Comparison of ENCODE assay signal across 9 cellular contexts in genomic region chr6:41939848-41940758, GRCh38. TPM values are rescaled to one million over a fixed set of nuclear protein-coding genes. Genes with fewer than 3 reads are reported as not detected.
DNase-seq lines count a peak whose midpoint lies in the region; ATAC-seq, FAIRE-seq and TF ChIP-seq lines count a peak whose summit lies in the region.
"Had no signal": no experiment of that assay in that cellular context is flagged by ENCODE, and none has a peak within 500 bp of the region (broad histone marks: within the 10 kb centered on the region; RNA-seq: fewer than 3 reads in every experiment).

No MANE protein-coding gene starts in this region.

- no peak for TF ChIP-seq EP300 in HepG2 (IDR thresholded peaks at IDR 0.05; ENCODE audit: low read depth in 2 of 2, low read length in 2 of 2)
- TF ChIP-seq EP300 in HepG2 (CRISPR knock-in tag; IDR thresholded peaks at IDR 0.05; ENCODE audit: borderline replicate concordance) = no peak

- ATAC-seq in PC-3 (no peak), HepG2 (no peak), GM21526 (IDR thresholded peaks at IDR 0.05; ENCODE audit: low FRiP score, unreplicated experiment) (no peak)
- ATAC-seq in stimulated activated naive CD8-positive, alpha-beta T cell treated with anti-CD3 and anti-CD28 coated beads, Interleukin-15, amount 100 ng/mL, for 72 hours = peak; percentile 19

- H3K27ac Mint-ChIP-seq in stimulated activated naive CD8-positive, alpha-beta T cell treated with anti-CD3 and anti-CD28 coated beads, Interleukin-15, amount 100 ng/mL, for 72 hours = peak overlapping the region; percentile 93 to 98

- H3K27ac ChIP-seq in PC-3 (ENCODE audit: low read length) (no peak overlapping the region), brain microvascular endothelial cell (no peak overlapping the region), HepG2 (ENCODE audit: extremely low read length, insufficient read depth, low read length) (no peak overlapping the region)

- no peaks in the 10 kb centered on the region for H3K27me3 Mint-ChIP-seq in stimulated activated naive CD8-positive, alpha-beta T cell treated with anti-CD3 and anti-CD28 coated beads, Interleukin-15, amount 100 ng/mL, for 72 hours

- in situ Hi-C loops in brain microvascular endothelial cell (cut with HindIII; ENCODE audit: low pct_ligation_motif_present, low sequenced_read_pairs) (no loop called here), HepG2 (cut with HindIII; ENCODE audit: extremely low pct_ligation_motif_present, low pct_unique_long_range_greater_than_20kb) (loop anchor here (5.0 kb wide), 1 partner anchor 102 kb away; no protein-coding TSS in a partner anchor)

- H3K27me3 ChIP-seq in PC-3 (ENCODE audit: low read length) (no peaks in the 10 kb centered on the region), brain microvascular endothelial cell (replicated peaks) (no peaks in the 10 kb centered on the region), HepG2 (ENCODE audit: control insufficient read depth in 1 of 2, insufficient read depth in 2 of 2, low read length in 2 of 2) (no peaks in the 10 kb centered on the region)

- H3K9me3 Mint-ChIP-seq in stimulated activated naive CD8-positive, alpha-beta T cell treated with anti-CD3 and anti-CD28 coated beads, Interleukin-15, amount 100 ng/mL, for 72 hours = no peaks in the 10 kb centered on the region

- TF ChIP-seq CTCF in PC-3 (conservative IDR thresholded peaks at IDR 0.05; ENCODE audit: low read depth, low read length) (no peak), brain microvascular endothelial cell (IDR thresholded peaks at IDR 0.05; ENCODE audit: low read depth, low read length, missing control alignments) (no peak), HepG2 (CRISPR knock-in tag; IDR thresholded peaks at IDR 0.05) (no peak)

- H3K9me2 ChIP-seq in PC-3 (replicated peaks; ENCODE audit: low read length) = no peaks in the 10 kb centered on the region

- peaks cover 35% of the 10 kb centered on the region for H3K79me2 ChIP-seq in PC-3 (ENCODE audit: low read length)
- H3K79me2 ChIP-seq in HepG2 (ENCODE audit: insufficient read depth, low read length) = no peaks in the 10 kb centered on the region

- 84% methylated on average over 27 of the region's 27 CpGs for WGBS in HepG2 (ENCODE audit: low lambda C conversion rate)

- no peak for DNase-seq in GM12892 (ENCODE audit: insufficient read length)
- peak; percentile 36 for DNase-seq in PC-3
- no peak for DNase-seq in brain microvascular endothelial cell
- no peak for DNase-seq in HepG2 (ENCODE audit: low spot score)
- DNase-seq in stimulated activated naive CD8-positive, alpha-beta T cell treated with anti-CD3 and anti-CD28 coated beads, Interleukin-15, amount 100 ng/mL, for 72 hours = peak; percentile 43 to 69
- no peak for DNase-seq in GDM1 (lab: John Stamatoyannopoulos, UW)
- no peak for DNase-seq in NCI-H446 (lab: John Stamatoyannopoulos, UW)

- H3K4me2 ChIP-seq in PC-3 (ENCODE audit: low read length) = peak overlapping the region; percentile 92
- H3K4me2 ChIP-seq in HepG2 (ENCODE audit: low read depth, low read length) = peak overlapping the region; percentile 98

- H3K4me1 ChIP-seq in PC-3 (ENCODE audit: insufficient read depth, low read length) (peaks cover 33% of the 10 kb centered on the region), HepG2 (ENCODE audit: insufficient read depth, low read length) (peaks cover 39% of the 10 kb centered on the region)

- no peaks in the 10 kb centered on the region for H3K9me3 ChIP-seq in PC-3 (ENCODE audit: low read length)
- no peaks in the 10 kb centered on the region for H3K9me3 ChIP-seq in HepG2 (ENCODE audit: low read length)

- TF ChIP-seq POLR2A in GM12892 (IDR thresholded peaks at IDR 0.05; ENCODE audit: low read depth, low read length) (no peak), HepG2 (IDR thresholded peaks at IDR 0.05; ENCODE audit: insufficient read depth in 1 of 2, low read depth in 2 of 2, low read length in 2 of 2) (no peak)

- H3K9ac ChIP-seq in PC-3 (ENCODE audit: low read length) = peak overlapping the region; percentile 64
- 0 out of 2 replicates have a peak overlapping the region, but pooled peaks have one; percentile 48 for H3K9ac ChIP-seq in HepG2 (ENCODE audit: insufficient read depth, low read depth, low read length)

- peaks cover 73% of the 10 kb centered on the region for H3K4me1 Mint-ChIP-seq in stimulated activated naive CD8-positive, alpha-beta T cell treated with anti-CD3 and anti-CD28 coated beads, Interleukin-15, amount 100 ng/mL, for 72 hours

- H4K20me1 ChIP-seq in PC-3 (ENCODE audit: low read length) (0 out of 2 replicates have a peak, but pooled peaks cover 3% of the 10 kb centered on the region), HepG2 (ENCODE audit: insufficient read depth, low read length) (peaks cover 7% of the 10 kb centered on the region; the same call in 1 of the 2 replicates)

- TF ChIP-seq RAD21 in HepG2 (CRISPR knock-in tag; IDR thresholded peaks at IDR 0.05) = no peak

- H3K4me3 Mint-ChIP-seq in stimulated activated naive CD8-positive, alpha-beta T cell treated with anti-CD3 and anti-CD28 coated beads, Interleukin-15, amount 100 ng/mL, for 72 hours = peak overlapping the region; percentile 99 to 100

- BruUV-seq in PC-3 (replicated peaks; lab: Mats Ljungman, UMichigan) (no TSS peak), HepG2 (replicated peaks; lab: Mats Ljungman, UMichigan) (no TSS peak)

- H3F3A ChIP-seq in PC-3 (ENCODE audit: low read length, unreplicated experiment) = no peaks in the 10 kb centered on the region

- CTCF ChIA-PET in PC-3 (lab: Charles Lee) (no interaction called here), HepG2 (lab: Yijun Ruan, JAX; ENCODE audit: low intra/inter-chr PET ratio, low total read pairs) (interaction anchor here (1.6 kb wide), 1 partner anchor 104 kb away, joined by 5 read pairs; no protein-coding TSS in a partner anchor)

- peaks cover 10% of the 10 kb centered on the region; the same call in 1 of the 2 replicates for H3K36me3 ChIP-seq in PC-3 (ENCODE audit: low read depth, low read length)
- H3K36me3 ChIP-seq in brain microvascular endothelial cell (replicated peaks) = peaks cover 21% of the 10 kb centered on the region
- peaks cover 0 to 3% of the 10 kb centered on the region in 2 experiments; a peak in 1 of 5 replicates for H3K36me3 ChIP-seq in HepG2 (replicated peaks in 1 of 2; ENCODE audit: control insufficient read depth in 1 of 2, insufficient read depth in 2 of 2, low read length in 2 of 2)

- intact Hi-C loops in PC-3 (cut with micrococcal nuclease) (loop anchor here (5.0 kb wide), 1 partner anchor 153 kb away; the partner anchor contains the start of gene TOMM6), HepG2 (cut with micrococcal nuclease; ENCODE audit: unreplicated experiment) (loop anchor here (2.0 to 5.0 kb wide), 2 partner anchors 27 to 158 kb away; partner anchors contain the start of gene PRICKLE4)

- peak overlapping the region; percentile 87 for H3K4me3 ChIP-seq in PC-3 (ENCODE audit: low read length)
- H3K4me3 ChIP-seq in brain microvascular endothelial cell (ENCODE audit: low read depth, low read length) = peak overlapping the region; percentile 75
- peak overlapping the region; percentile 74 to 91 (median 75); a peak in 5 of 6 replicates for H3K4me3 ChIP-seq in HepG2 (replicated peaks in 1 of 3; ENCODE audit: insufficient read depth in 1 of 3, low read depth in 2 of 3, low read length in 3 of 3)

- H2AFZ ChIP-seq in PC-3 (ENCODE audit: low read length) (peak overlapping the region; percentile 84), HepG2 (ENCODE audit: low read length) (no peak overlapping the region)

- FAIRE-seq in GM12892 (lab: Jason Lieb, UNC) (peak; percentile 74), HepG2 (lab: Jason Lieb, UNC) (no peak)
- FAIRE-seq: TTC549 had no signal

- POLR2A ChIA-PET in PC-3 (lab: Charles Lee; ENCODE audit: unreplicated experiment) (no interaction called here), HepG2 (lab: Yijun Ruan, JAX) (interaction anchor here (1.4 kb wide), 1 partner anchor 19 kb away, joined by 5 read pairs; the partner anchor contains the start of genes BYSL and MED20)

RNA-seq across cellular contexts. Expression of gene CCND3, which starts 1.5 kb away (rescaled TPM):
- 26.8 TPM for polyA plus RNA-seq in GM12892 (2012; ENCODE audit: missing spikeins)
- total RNA-seq in PC-3 (2014; rRNA removed) (44.7 and 49.9 TPM in 2 replicates), HepG2 (2016; rRNA removed; fragmentation: Illumina TruSeq; extraction: Trizol) (6.9 and 7.2 TPM in 2 replicates)
- total RNA-seq in HepG2 (2016; cell fraction: cytosol; rRNA removed; fragmentation: Illumina TruSeq; extraction: Trizol; ENCODE audit: low read depth) = 5.4 and 6.8 TPM in 2 replicates
- total RNA-seq in HepG2 (2016; cell fraction: insoluble cytoplasmic fraction; rRNA removed; fragmentation: Illumina TruSeq; extraction: Trizol) = 5.6 and 7.6 TPM in 2 replicates
- 10.7 and 11.7 TPM in 2 replicates for total RNA-seq in HepG2 (2016; cell fraction: membrane; rRNA removed; fragmentation: Illumina TruSeq; extraction: Trizol)
- total RNA-seq in HepG2 (2016; cell fraction: nucleus; rRNA removed; fragmentation: Illumina TruSeq; extraction: Trizol) = 5.0 and 7.6 TPM in 2 replicates
- polyA plus RNA-seq in HepG2 (2011; rRNA removed) = 4.3 and 4.4 TPM in 2 replicates
- 5.0 and 6.3 TPM in 2 replicates for polyA plus RNA-seq in HepG2 (2011; cell fraction: cytosol; rRNA removed)
- polyA plus RNA-seq in HepG2 (2011; cell fraction: nucleus; rRNA removed) = 6.2 and 6.3 TPM in 2 replicates
- polyA plus RNA-seq in HepG2 (2012) = 2.0 and 3.5 TPM in 2 replicates
- polyA plus RNA-seq in HepG2 (2016; cell fraction: cytosol; fragmentation: Illumina TruSeq; extraction: Trizol; ENCODE audit: low read depth) = 7.8 and 8.6 TPM in 2 replicates
- 7.6 and 10.9 TPM in 2 replicates for polyA plus RNA-seq in HepG2 (2016; cell fraction: insoluble cytoplasmic fraction; fragmentation: Illumina TruSeq; extraction: Trizol; ENCODE audit: low read depth)
- polyA plus RNA-seq in HepG2 (2016; cell fraction: membrane; fragmentation: Illumina TruSeq; extraction: Trizol; ENCODE audit: low read depth) = 12.5 and 13.8 TPM in 2 replicates
- polyA plus RNA-seq in HepG2 (2016; cell fraction: nucleus; fragmentation: Illumina TruSeq; extraction: Trizol; ENCODE audit: insufficient read depth, low read depth) = 8.1 and 9.8 TPM in 2 replicates
- polyA minus RNA-seq in HepG2 (2011; rRNA and poly(A)+ RNA removed; ENCODE audit: low replicate concordance) = 8.0 and 57.0 TPM in 2 replicates
- 4.1 and 4.9 TPM in 2 replicates for polyA minus RNA-seq in HepG2 (2011; cell fraction: cytosol; rRNA and poly(A)+ RNA removed)
- polyA minus RNA-seq in HepG2 (2011; cell fraction: nucleus; rRNA and poly(A)+ RNA removed) = 5.1 and 6.7 TPM in 2 replicates

RNA-seq across cellular contexts. Expression of gene BYSL, which starts 18.8 kb away (rescaled TPM):
- polyA plus RNA-seq in GM12892 (2012; ENCODE audit: missing spikeins) = 15.2 TPM
- 46.5 and 84.1 TPM in 2 replicates for total RNA-seq in PC-3 (2014; rRNA removed)
- 27.9 and 37.3 TPM in 2 replicates for total RNA-seq in HepG2 (2016; rRNA removed; fragmentation: Illumina TruSeq; extraction: Trizol)
- 9.2 and 10.9 TPM in 2 replicates for total RNA-seq in HepG2 (2016; cell fraction: cytosol; rRNA removed; fragmentation: Illumina TruSeq; extraction: Trizol; ENCODE audit: low read depth)
- total RNA-seq in HepG2 (2016; cell fraction: insoluble cytoplasmic fraction; rRNA removed; fragmentation: Illumina TruSeq; extraction: Trizol) = 31.5 and 38.1 TPM in 2 replicates
- 20.7 and 21.2 TPM in 2 replicates for total RNA-seq in HepG2 (2016; cell fraction: membrane; rRNA removed; fragmentation: Illumina TruSeq; extraction: Trizol)
- total RNA-seq in HepG2 (2016; cell fraction: nucleus; rRNA removed; fragmentation: Illumina TruSeq; extraction: Trizol) = 28.5 and 31.3 TPM in 2 replicates
- polyA plus RNA-seq in HepG2 (2011; rRNA removed) = 28.6 and 37.8 TPM in 2 replicates
- polyA plus RNA-seq in HepG2 (2011; cell fraction: cytosol; rRNA removed) = 24.4 and 28.7 TPM in 2 replicates
- polyA plus RNA-seq in HepG2 (2011; cell fraction: nucleus; rRNA removed) = 39.5 and 39.6 TPM in 2 replicates
- polyA plus RNA-seq in HepG2 (2012) = 24.1 and 34.6 TPM in 2 replicates
- polyA plus RNA-seq in HepG2 (2016; cell fraction: cytosol; fragmentation: Illumina TruSeq; extraction: Trizol; ENCODE audit: low read depth) = 9.5 and 10.5 TPM in 2 replicates
- 43.8 and 51.7 TPM in 2 replicates for polyA plus RNA-seq in HepG2 (2016; cell fraction: insoluble cytoplasmic fraction; fragmentation: Illumina TruSeq; extraction: Trizol; ENCODE audit: low read depth)
- 12.7 and 15.1 TPM in 2 replicates for polyA plus RNA-seq in HepG2 (2016; cell fraction: membrane; fragmentation: Illumina TruSeq; extraction: Trizol; ENCODE audit: low read depth)
- 49.1 and 56.8 TPM in 2 replicates for polyA plus RNA-seq in HepG2 (2016; cell fraction: nucleus; fragmentation: Illumina TruSeq; extraction: Trizol; ENCODE audit: insufficient read depth, low read depth)
- polyA minus RNA-seq in HepG2 (2011; rRNA and poly(A)+ RNA removed; ENCODE audit: low replicate concordance) = 40.9 and 54.5 TPM in 2 replicates
- polyA minus RNA-seq in HepG2 (2011; cell fraction: cytosol; rRNA and poly(A)+ RNA removed) = 22.2 and 22.5 TPM in 2 replicates
- 41.7 and 47.5 TPM in 2 replicates for polyA minus RNA-seq in HepG2 (2011; cell fraction: nucleus; rRNA and poly(A)+ RNA removed)

RNA-seq across cellular contexts. Expression of gene MED20, which starts 19.2 kb away (rescaled TPM):
- 8.8 TPM for polyA plus RNA-seq in GM12892 (2012; ENCODE audit: missing spikeins)
- total RNA-seq in PC-3 (2014; rRNA removed) (27.5 and 28.5 TPM in 2 replicates), HepG2 (2016; rRNA removed; fragmentation: Illumina TruSeq; extraction: Trizol) (41.1 and 56.3 TPM in 2 replicates)
- total RNA-seq in HepG2 (2016; cell fraction: cytosol; rRNA removed; fragmentation: Illumina TruSeq; extraction: Trizol; ENCODE audit: low read depth) = 4.6 and 5.0 TPM in 2 replicates
- total RNA-seq in HepG2 (2016; cell fraction: insoluble cytoplasmic fraction; rRNA removed; fragmentation: Illumina TruSeq; extraction: Trizol) = 40.0 and 57.6 TPM in 2 replicates
- total RNA-seq in HepG2 (2016; cell fraction: membrane; rRNA removed; fragmentation: Illumina TruSeq; extraction: Trizol) = 15.9 and 18.0 TPM in 2 replicates
- total RNA-seq in HepG2 (2016; cell fraction: nucleus; rRNA removed; fragmentation: Illumina TruSeq; extraction: Trizol) = 25.0 and 28.8 TPM in 2 replicates
- polyA plus RNA-seq in HepG2 (2011; rRNA removed) = 22.7 and 28.1 TPM in 2 replicates
- 27.1 and 29.0 TPM in 2 replicates for polyA plus RNA-seq in HepG2 (2011; cell fraction: cytosol; rRNA removed)
- polyA plus RNA-seq in HepG2 (2011; cell fraction: nucleus; rRNA removed) = 20.9 and 21.3 TPM in 2 replicates
- 13.4 and 17.5 TPM in 2 replicates for polyA plus RNA-seq in HepG2 (2012)
- 3.6 and 3.7 TPM in 2 replicates for polyA plus RNA-seq in HepG2 (2016; cell fraction: cytosol; fragmentation: Illumina TruSeq; extraction: Trizol; ENCODE audit: low read depth)
- polyA plus RNA-seq in HepG2 (2016; cell fraction: insoluble cytoplasmic fraction; fragmentation: Illumina TruSeq; extraction: Trizol; ENCODE audit: low read depth) = 45.2 and 47.9 TPM in 2 replicates
- 9.1 and 10.1 TPM in 2 replicates for polyA plus RNA-seq in HepG2 (2016; cell fraction: membrane; fragmentation: Illumina TruSeq; extraction: Trizol; ENCODE audit: low read depth)
- polyA plus RNA-seq in HepG2 (2016; cell fraction: nucleus; fragmentation: Illumina TruSeq; extraction: Trizol; ENCODE audit: insufficient read depth, low read depth) = 19.8 and 24.4 TPM in 2 replicates
- polyA minus RNA-seq in HepG2 (2011; rRNA and poly(A)+ RNA removed; ENCODE audit: low replicate concordance) = 39.2 and 43.4 TPM in 2 replicates
- 10.3 and 12.8 TPM in 2 replicates for polyA minus RNA-seq in HepG2 (2011; cell fraction: cytosol; rRNA and poly(A)+ RNA removed)
- 31.7 and 34.4 TPM in 2 replicates for polyA minus RNA-seq in HepG2 (2011; cell fraction: nucleus; rRNA and poly(A)+ RNA removed)

RNA-seq across cellular contexts. Expression of gene USP49, which starts 44.9 kb away (rescaled TPM):
- polyA plus RNA-seq in GM12892 (2012; ENCODE audit: missing spikeins) = 6.1 TPM
- total RNA-seq in PC-3 (2014; rRNA removed) = 2.3 and 5.7 TPM in 2 replicates
- total RNA-seq in HepG2 (2016; rRNA removed; fragmentation: Illumina TruSeq; extraction: Trizol) = 2.9 TPM in 2 replicates
- 0.62 and 0.81 TPM in 2 replicates for total RNA-seq in HepG2 (2016; cell fraction: cytosol; rRNA removed; fragmentation: Illumina TruSeq; extraction: Trizol; ENCODE audit: low read depth)
- 2.4 and 2.9 TPM in 2 replicates for total RNA-seq in HepG2 (2016; cell fraction: insoluble cytoplasmic fraction; rRNA removed; fragmentation: Illumina TruSeq; extraction: Trizol)
- 1.5 and 1.6 TPM in 2 replicates for total RNA-seq in HepG2 (2016; cell fraction: membrane; rRNA removed; fragmentation: Illumina TruSeq; extraction: Trizol)
- 5.9 and 7.0 TPM in 2 replicates for total RNA-seq in HepG2 (2016; cell fraction: nucleus; rRNA removed; fragmentation: Illumina TruSeq; extraction: Trizol)
- 4.3 and 4.7 TPM in 2 replicates for polyA plus RNA-seq in HepG2 (2011; rRNA removed)
- polyA plus RNA-seq in HepG2 (2011; cell fraction: cytosol; rRNA removed) = 1.2 and 1.3 TPM in 2 replicates
- polyA plus RNA-seq in HepG2 (2011; cell fraction: nucleus; rRNA removed) = 13.3 and 14.7 TPM in 2 replicates
- 3.6 and 4.0 TPM in 2 replicates for polyA plus RNA-seq in HepG2 (2012)
- polyA plus RNA-seq in HepG2 (2016; cell fraction: cytosol; fragmentation: Illumina TruSeq; extraction: Trizol; ENCODE audit: low read depth) = 0.28 TPM in 2 replicates
- polyA plus RNA-seq in HepG2 (2016; cell fraction: insoluble cytoplasmic fraction; fragmentation: Illumina TruSeq; extraction: Trizol; ENCODE audit: low read depth) = 2.6 and 3.2 TPM in 2 replicates
- polyA plus RNA-seq in HepG2 (2016; cell fraction: membrane; fragmentation: Illumina TruSeq; extraction: Trizol; ENCODE audit: low read depth) = 0.70 and 0.84 TPM in 2 replicates
- 12.2 and 14.5 TPM in 2 replicates for polyA plus RNA-seq in HepG2 (2016; cell fraction: nucleus; fragmentation: Illumina TruSeq; extraction: Trizol; ENCODE audit: insufficient read depth, low read depth)
- polyA minus RNA-seq in HepG2 (2011; rRNA and poly(A)+ RNA removed; ENCODE audit: low replicate concordance) = 4.3 and 6.4 TPM in 2 replicates
- 0.97 and 1.2 TPM in 2 replicates for polyA minus RNA-seq in HepG2 (2011; cell fraction: cytosol; rRNA and poly(A)+ RNA removed)
- polyA minus RNA-seq in HepG2 (2011; cell fraction: nucleus; rRNA and poly(A)+ RNA removed) = 9.7 and 10.9 TPM in 2 replicates

Comparison
In these comparisons a context has a peak if more than half of its experiments do, and no peak if none do; other contexts are left out.
1. DNase-seq: peak in PC-3 (single experiment) and stimulated activated naive CD8-positive, alpha-beta T cell treated with anti-CD3 and anti-CD28 coated beads, Interleukin-15, amount 100 ng/mL, for 72 hours (2 of 2); none in GM12892 (single experiment), brain microvascular endothelial cell (single experiment), HepG2 (single experiment), GDM1 (single experiment) and NCI-H446 (0 of 2).
2. Peak in every context shown above with its lines, with median percentiles within 50 percentile points of each other: H3K4me3 ChIP-seq.